ENCODE assay signal across 8 cellular contexts in genomic region chr2:162221064-162221463, GRCh38. TPM values are rescaled to one million over a fixed set of nuclear protein-coding genes. Genes with fewer than 3 reads are reported as not detected.
A peak's percentile ranks its signal among the peaks of the same experiment; 100 is the strongest.
DNase-seq lines count a peak whose midpoint lies in the region; ATAC-seq and TF ChIP-seq lines count a peak whose summit lies in the region.

No MANE protein-coding gene starts in this region.

- H3K4me1 ChIP-seq in OCI-LY7 (ENCODE audit: insufficient read depth, low read length, poor library complexity, severe bottlenecking): no peaks in the 10 kb centered on the region
- H3K4me1 ChIP-seq in neutrophil (ENCODE audit: control insufficient read depth in 1 of 2, insufficient read depth in 1 of 2, low read depth in 1 of 2, low read length in 1 of 2): peaks cover 0 to 5% of the 10 kb centered on the region in 2 experiments
- H3K4me1 ChIP-seq in tibial artery: peaks cover 0 to 15% (median 0%) of the 10 kb centered on the region in 4 donors

- POLR2A ChIA-PET in OCI-LY7 (lab: Charles Lee): interaction anchor here (0.9 kb wide), 1 partner anchor 88 kb away, joined by 3 read pairs; no protein-coding TSS in a partner anchor

- H3K4me3 Mint-ChIP-seq in activated T-cell treated with anti-CD3 and anti-CD28 coated beads, Interleukin-2, amount 50 U/mL, for 4 hours: no peak overlapping the region

- H3K27ac ChIP-seq in OCI-LY7 (ENCODE audit: low read depth, low read length, poor library complexity, severe bottlenecking): no peak overlapping the region
- H3K27ac ChIP-seq in neutrophil: no peak overlapping the region
- H3K27ac ChIP-seq in tibial artery: no peak overlapping the region

- H3K27me3 Mint-ChIP-seq in activated T-cell treated with anti-CD3 and anti-CD28 coated beads, Interleukin-2, amount 50 U/mL, for 4 hours (ENCODE audit: low read depth): peaks cover 30% of the 10 kb centered on the region

- CTCF ChIA-PET in OCI-LY7 (lab: Charles Lee; ENCODE audit: unreplicated experiment): interaction anchor here (0.8 to 1.3 kb wide), 3 partner anchors 20 to 98 kb away, joined by 3 read pairs; no protein-coding TSS in a partner anchor

- H3K27me3 ChIP-seq in neutrophil (no peaks in the 10 kb centered on the region), tibial artery (no peaks in the 10 kb centered on the region)

- TF ChIP-seq CTCF in AG10803 (conservative IDR thresholded peaks at IDR 0.05; ENCODE audit: low read length) (peak; percentile 81), OCI-LY7 (conservative IDR thresholded peaks at IDR 0.05; ENCODE audit: low read length) (peak; percentile 91), fibroblast of the aortic adventitia (IDR thresholded peaks at IDR 0.05; ENCODE audit: insufficient read depth, low read length) (peak; percentile 97), neutrophil (IDR thresholded peaks at IDR 0.05) (peak; percentile 85), tibial artery (IDR thresholded peaks at IDR 0.05) (peak; percentile 83)

- no peaks in the 10 kb centered on the region for H3K9me3 ChIP-seq in OCI-LY7 (ENCODE audit: low read length)
- no peaks in the 10 kb centered on the region for H3K9me3 ChIP-seq in neutrophil
- H3K9me3 ChIP-seq in tibial artery: no peaks in the 10 kb centered on the region

- H3K4me3 ChIP-seq in AG10803 (ENCODE audit: low read length): no peak overlapping the region
- H3K4me3 ChIP-seq in OCI-LY7 (ENCODE audit: low read depth, low read length, poor library complexity, severe bottlenecking): no peak overlapping the region
- H3K4me3 ChIP-seq in fibroblast of the aortic adventitia (ENCODE audit: low read depth, low read length): no peak overlapping the region
- no peak overlapping the region for H3K4me3 ChIP-seq in neutrophil (ENCODE audit: low read depth in 1 of 2, low read length in 1 of 2)
- no peak overlapping the region for H3K4me3 ChIP-seq in tibial artery

- intact Hi-C loops in OCI-LY7 (cut with micrococcal nuclease; ENCODE audit: unreplicated experiment): no loop called here
- intact Hi-C loops in tibial artery (cut with DNase I; ENCODE audit: low total_unique reads): loop anchor here (2.0 kb wide), 1 partner anchor 78 kb away; no protein-coding TSS in a partner anchor

- H3K9me2 ChIP-seq in OCI-LY7 (ENCODE audit: insufficient read depth, low read length): no peaks in the 10 kb centered on the region

- H3K9me3 Mint-ChIP-seq in activated T-cell treated with anti-CD3 and anti-CD28 coated beads, Interleukin-2, amount 50 U/mL, for 4 hours: no peaks in the 10 kb centered on the region

- no peaks in the 10 kb centered on the region for H3K4me1 Mint-ChIP-seq in activated T-cell treated with anti-CD3 and anti-CD28 coated beads, Interleukin-2, amount 50 U/mL, for 4 hours (ENCODE audit: low read depth)

- H3K36me3 ChIP-seq in OCI-LY7 (ENCODE audit: insufficient read depth, low read length) (no peaks in the 10 kb centered on the region), neutrophil (no peaks in the 10 kb centered on the region), tibial artery (no peaks in the 10 kb centered on the region)

- peak overlapping the region; percentile 47; the same call in 1 of the 2 replicates for H2AFZ ChIP-seq in OCI-LY7 (ENCODE audit: low read length)

- ATAC-seq in GM18868 (IDR thresholded peaks at IDR 0.05; ENCODE audit: unreplicated experiment) (peak; percentile 96), HG03066 (IDR thresholded peaks at IDR 0.05; ENCODE audit: low read depth, unreplicated experiment) (peak; percentile 93)
- peak; percentile 35 to 55 for ATAC-seq in activated T-cell treated with anti-CD3 and anti-CD28 coated beads, Interleukin-2, amount 50 U/mL, for 4 hours

- no peaks in the 10 kb centered on the region for H3K36me3 Mint-ChIP-seq in activated T-cell treated with anti-CD3 and anti-CD28 coated beads, Interleukin-2, amount 50 U/mL, for 4 hours (ENCODE audit: insufficient read depth)

- DNase-seq in AG10803 (ENCODE audit: low read depth) (peak; percentile 41), OCI-LY7 (ENCODE audit: low spot score) (peak; percentile 48), fibroblast of the aortic adventitia (ENCODE audit: low read depth) (peak; percentile 77), tibial artery (peak; percentile 74 to 87)
- peak; percentile 52 for DNase-seq in activated T-cell treated with anti-CD3 and anti-CD28 coated beads, Interleukin-2, amount 50 U/mL, for 4 hours

- BruUV-seq in OCI-LY7 (replicated peaks; lab: Mats Ljungman, UMichigan): no TSS peak

- no peaks in the 10 kb centered on the region for H4K20me1 ChIP-seq in OCI-LY7 (ENCODE audit: insufficient read depth, low read length)

- H3K79me2 ChIP-seq in OCI-LY7 (ENCODE audit: insufficient read depth, low read depth, low read length): no peaks in the 10 kb centered on the region

- peak overlapping the region; percentile 27; the same call in 1 of the 2 replicates for H3K4me2 ChIP-seq in OCI-LY7 (ENCODE audit: low read length)

RNA-seq across cellular contexts. Expression of gene FAP, which starts 22.2 kb away (rescaled TPM):
- not detected in 2 replicates for total RNA-seq in OCI-LY7 (2014; rRNA removed; shearing (Covaris generic))
- total RNA-seq in OCI-LY7 (2022): not detected in 2 replicates
- not detected for total RNA-seq in activated T-cell treated with anti-CD3 and anti-CD28 coated beads, Interleukin-2, amount 50 U/mL, for 4 hours
- total RNA-seq in fibroblast of the aortic adventitia (ENCODE audit: low replicate concordance): 150 and 228 TPM in 2 replicates

Comparison
In these comparisons a context has a peak if more than half of its experiments do, and no peak if none do; other contexts are left out.
1. ATAC-seq: peak in every context shown above with its lines; median percentile 96 in GM18868; 93 in HG03066; 45 in activated T-cell treated with anti-CD3 and anti-CD28 coated beads, Interleukin-2, amount 50 U/mL, for 4 hours.
2. RNA of gene FAP, which starts 22.2 kb away (total RNA-seq): 150 to 228 TPM in fibroblast of the aortic adventitia; not detected in activated T-cell treated with anti-CD3 and anti-CD28 coated beads, Interleukin-2, amount 50 U/mL, for 4 hours and not detected in OCI-LY7; every median in the first group is over 100 times any median in the second.
3. Peak in every context shown above with its lines, with median percentiles within 50 percentile points of each other: DNase-seq and CTCF ChIP-seq.